9 cellular contexts compared by ENCODE assay signal in genomic region chr12:110199360-110200123, GRCh38.
DNase-seq lines count a peak whose midpoint lies in the region; ATAC-seq and TF ChIP-seq lines count a peak whose summit lies in the region.
"Had no signal": no experiment of that assay in that cellular context is flagged by ENCODE, and none has a peak within 500 bp of the region (broad histone marks: within the 10 kb centered on the region; RNA-seq: fewer than 3 reads in every experiment).

No MANE protein-coding gene starts in this region.

- BruUV-seq in MCF 10A (replicated peaks; lab: Mats Ljungman, UMichigan), result no TSS peak

- TF ChIP-seq POLR2A in breast epithelium (IDR thresholded peaks at IDR 0.05), result no peak

- no peaks in the 10 kb centered on the region for H3K9me3 Mint-ChIP-seq in MCF 10A (ENCODE audit: unreplicated experiment)

- intact Hi-C loops in MCF 10A (cut with micrococcal nuclease), result no loop called here
- intact Hi-C loops in breast epithelium (cut with DNase I; ENCODE audit: low total_unique reads), result no loop called here

- ATAC-seq in stimulated activated naive CD8-positive, alpha-beta T cell treated with anti-CD3 and anti-CD28 coated beads, Interleukin-15, Interleukin-2, amounts not matched to agents 100 U/mL and 50 U/mL, for 24 hours, result peak; percentile 49

- H3K4me3 ChIP-seq in breast epithelium, result no peak overlapping the region
- no peak overlapping the region for H3K4me3 ChIP-seq in fibroblast of pulmonary artery (replicated peaks; ENCODE audit: low read depth, low read length)

- DNase-seq in MCF 10A (ENCODE audit: unreplicated experiment) (peak; percentile 13), breast epithelium (ENCODE audit: low spot score in 2 of 2) (no peak), RPMI7951 (ENCODE audit: low read depth) (peak; percentile 75), fibroblast of pulmonary artery (ENCODE audit: low read depth) (peak; percentile 79), SKM-1 (lab: John Stamatoyannopoulos, UW; ENCODE audit: unreplicated experiment) (no peak), HEK293T (ENCODE audit: extremely low spot score) (no peak), RKO (ENCODE audit: low spot score) (no peak)
- no peak for DNase-seq in stimulated activated naive CD8-positive, alpha-beta T cell treated with anti-CD3 and anti-CD28 coated beads, Interleukin-15, Interleukin-2, amounts not matched to agents 100 U/mL and 50 U/mL, for 24 hours
- DNase-seq: effector CD8-positive, alpha-beta T cell had no signal

- POLR2A ChIA-PET in MCF 10A (lab: Yijun Ruan, JAX) (interaction anchor here (1.2 kb wide), 1 partner anchor 116 kb away, joined by 3 read pairs; no protein-coding TSS in a partner anchor), HEK293T (lab: Yijun Ruan, JAX) (no interaction called here)

- H3K4me3 Mint-ChIP-seq in MCF 10A (ENCODE audit: unreplicated experiment), result no peak overlapping the region

- no peaks in the 10 kb centered on the region for H3K27me3 Mint-ChIP-seq in MCF 10A (ENCODE audit: insufficient read depth, unreplicated experiment)

- peaks cover 18% of the 10 kb centered on the region for H3K36me3 Mint-ChIP-seq in MCF 10A (ENCODE audit: insufficient read depth, unreplicated experiment)

- H3K4me1 Mint-ChIP-seq in MCF 10A (ENCODE audit: insufficient read depth, unreplicated experiment), result peaks cover 8% of the 10 kb centered on the region

- TF ChIP-seq CTCF in MCF 10A (IDR thresholded peaks at IDR 0.05; ENCODE audit: unreplicated experiment), result no peak
- no peak for TF ChIP-seq CTCF in breast epithelium (IDR thresholded peaks at IDR 0.05)
- no peak for TF ChIP-seq CTCF in fibroblast of pulmonary artery (IDR thresholded peaks at IDR 0.05; ENCODE audit: low read length, missing control alignments)

- H3K27me3 ChIP-seq in breast epithelium, result no peaks in the 10 kb centered on the region

- CTCF ChIA-PET in MCF 10A (lab: Yijun Ruan, JAX) (no interaction called here), HEK293T (lab: Yijun Ruan, JAX) (interaction anchor here (0.9 kb wide), 1 partner anchor 13 kb away, joined by 4 read pairs; no protein-coding TSS in a partner anchor)

- H3K36me3 ChIP-seq in breast epithelium, result peaks cover 7% of the 10 kb centered on the region

- H3K4me1 ChIP-seq in breast epithelium, result peaks cover 0 to 6% of the 10 kb centered on the region in 2 donors

- H3K9me3 ChIP-seq in breast epithelium, result no peaks in the 10 kb centered on the region

- H3K27ac ChIP-seq in breast epithelium, result no peak overlapping the region

- H3K27ac Mint-ChIP-seq in MCF 10A (ENCODE audit: low read depth, unreplicated experiment), result no peak overlapping the region

TF ChIP-seq in HEK293T, 16 proteins besides CTCF, POLR2A, EP300 and RAD21:
- TF ChIP-seq L3MBTL2 (conservative IDR thresholded peaks at IDR 0.05) (no peak), BHLHE40 (IDR thresholded peaks at IDR 0.05; ENCODE audit: borderline replicate concordance) (no peak), LEF1 (IDR thresholded peaks at IDR 0.05; ENCODE audit: borderline replicate concordance) (no peak), TARDBP (IDR thresholded peaks at IDR 0.05) (no peak), FOXM1 (IDR thresholded peaks at IDR 0.05; ENCODE audit: borderline replicate concordance) (no peak), NFRKB (IDR thresholded peaks at IDR 0.05) (no peak), SUZ12 (IDR thresholded peaks at IDR 0.05) (no peak), SP1 (IDR thresholded peaks at IDR 0.05) (no peak), PKNOX1 (IDR thresholded peaks at IDR 0.05) (no peak), ARNT (IDR thresholded peaks at IDR 0.05) (no peak), HDGF (IDR thresholded peaks at IDR 0.05; ENCODE audit: borderline replicate concordance) (no peak), CTBP1 (IDR thresholded peaks at IDR 0.05; ENCODE audit: borderline replicate concordance) (no peak)

Comparison
In these comparisons a context has a peak if more than half of its experiments do, and no peak if none do; other contexts are left out.
1. DNase-seq: peak in MCF 10A (single experiment), RPMI7951 (single experiment) and fibroblast of pulmonary artery (single experiment); none in breast epithelium (0 of 2), stimulated activated naive CD8-positive, alpha-beta T cell treated with anti-CD3 and anti-CD28 coated beads, Interleukin-15, Interleukin-2, amounts not matched to agents 100 U/mL and 50 U/mL, for 24 hours (single experiment), SKM-1 (single experiment), HEK293T (single experiment) and RKO (single experiment).